8 cellular contexts compared by ENCODE assay signal in genomic region chr12:34218193-34219045, GRCh38.
DNase-seq lines count a peak whose midpoint lies in the region; ATAC-seq and TF ChIP-seq lines count a peak whose summit lies in the region.

No MANE protein-coding gene starts in this region.

- peak; percentile 84 to 88 for TF ChIP-seq CTCF in mammary epithelial cell (conservative IDR thresholded peaks at IDR 0.05 in 1 of 2, IDR thresholded peaks at IDR 0.05 in 1 of 2; ENCODE audit: extremely low read depth in 1 of 2, insufficient read depth in 1 of 2, low read depth in 1 of 2, low read length in 2 of 2)

- H3K9me3 ChIP-seq in mammary epithelial cell (replicated peaks; ENCODE audit: insufficient read depth, low read length) = peaks cover 4% of the 10 kb centered on the region

- dilution Hi-C loops in mammary epithelial cell (cut with HindIII; ENCODE audit: low sequenced_read_pairs) = no loop called here

- DNase-seq in DMS79 treated with DMSO at 0.1 percent for 48 hours (lab: John Stamatoyannopoulos, UW) (peak; percentile 12), DMS79 (lab: John Stamatoyannopoulos, UW) (no peak), NCI-H187 (lab: John Stamatoyannopoulos, UW) (peak; percentile 44 to 77), UCSD-AML1 (lab: John Stamatoyannopoulos, UW; ENCODE audit: unreplicated experiment) (peak; percentile 56), mammary epithelial cell (peak; percentile 50), inferior parietal cortex (ENCODE audit: extremely low spot score) (peak; percentile 88)
- DNase-seq in stimulated activated CD4-positive, alpha-beta T cell treated with anti-CD3 and anti-CD28 coated beads, Interleukin-12 subunit alpha, Interleukin-12 subunit beta, amount 100 ng/mL, for 48 hours (ENCODE audit: low read depth in 2 of 3, low spot score in 1 of 3) = peak; percentile 51 to 80 (median 58)

- CTCF ChIA-PET in mammary epithelial cell (lab: Charles Lee; ENCODE audit: low non-redundant PET) = no interaction called here

- H2AFZ ChIP-seq in mammary epithelial cell (ENCODE audit: low read depth, low read length) = peak overlapping the region; percentile 98

- no peak overlapping the region for H3K9ac ChIP-seq in mammary epithelial cell (ENCODE audit: insufficient read depth, low read length)

- no peaks in the 10 kb centered on the region for H3K79me2 ChIP-seq in mammary epithelial cell (ENCODE audit: insufficient read depth, low read length)

- in situ Hi-C loops in mammary epithelial cell (cut with MboI; ENCODE audit: low sequenced_read_pairs in 2 of 2) = loop anchor here in 1 of 2 donors (10.0 kb wide), 1 partner anchor 94 kb away; no protein-coding TSS in a partner anchor

- ATAC-seq in HG02938 (IDR thresholded peaks at IDR 0.05; ENCODE audit: unreplicated experiment) = peak; percentile 93

- intact Hi-C loops in mammary epithelial cell (cut with micrococcal nuclease) = loop anchor here (1.0 kb wide), 2 partner anchors 95 to 180 kb away; no protein-coding TSS in a partner anchor

- peak overlapping the region; percentile 57 to 66 (median 60) for H3K4me3 ChIP-seq in mammary epithelial cell (replicated peaks in 1 of 3; ENCODE audit: insufficient read depth in 1 of 3, low read depth in 2 of 3, low read length in 3 of 3)

- no peak overlapping the region for H3K27ac ChIP-seq in mammary epithelial cell (ENCODE audit: insufficient read depth, low read depth, low read length)

- no peaks in the 10 kb centered on the region for H3K27me3 ChIP-seq in mammary epithelial cell (ENCODE audit: insufficient read depth, low read length)

- H3K36me3 ChIP-seq in mammary epithelial cell (ENCODE audit: insufficient read depth, low read length) = no peaks in the 10 kb centered on the region

- BruUV-seq in mammary epithelial cell (replicated peaks; lab: Mats Ljungman, UMichigan) = no TSS peak

- no peaks in the 10 kb centered on the region for H4K20me1 ChIP-seq in mammary epithelial cell (ENCODE audit: insufficient read depth, low read length)

- H3K4me1 ChIP-seq in mammary epithelial cell (ENCODE audit: insufficient read depth, low read length) = peaks cover 7% of the 10 kb centered on the region

- peak overlapping the region; percentile 98 for H3K4me2 ChIP-seq in mammary epithelial cell (ENCODE audit: insufficient read depth, low read depth, low read length)

- 21% methylated on average over 10 of the region's 39 CpGs for WGBS in mammary epithelial cell (ENCODE audit: low coverage, missing lambda C conversion rate)
